22 cellular contexts compared by ENCODE assay signal in the genomic region with DNA sequence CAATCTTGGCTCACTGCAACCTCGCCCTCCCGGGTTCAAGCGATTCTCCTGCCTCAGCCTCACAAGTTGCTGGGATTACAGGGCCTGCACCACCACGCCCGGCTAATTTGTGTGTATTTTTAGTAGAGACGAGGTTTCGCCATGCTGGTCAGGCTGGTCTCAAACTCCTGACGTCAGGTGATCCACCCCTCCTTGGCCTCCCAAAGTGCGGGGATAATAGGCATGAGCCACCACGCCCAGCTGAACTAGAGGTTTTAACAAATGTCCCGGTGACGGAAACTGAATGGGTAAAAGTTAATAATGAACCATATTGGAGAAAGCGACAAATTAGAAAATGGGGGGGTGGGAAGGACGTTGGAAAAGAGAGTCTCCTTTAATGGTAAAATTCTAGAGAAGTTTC. TPM values are rescaled to one million over a fixed set of nuclear protein-coding genes. Genes with fewer than 3 reads are reported as not detected.
DNase-seq lines count a peak whose midpoint lies in the region; ATAC-seq, FAIRE-seq and TF ChIP-seq lines count a peak whose summit lies in the region.
"Had no signal": no experiment of that assay in that cellular context is flagged by ENCODE, and none has a peak within 500 bp of the region (broad histone marks: within the 10 kb centered on the region; RNA-seq: fewer than 3 reads in every experiment).

No MANE protein-coding gene starts in this region.

- no peaks in the 10 kb centered on the region for H3K36me3 Mint-ChIP-seq in GM23338 (ENCODE audit: low read depth)
- H3K36me3 Mint-ChIP-seq in neural progenitor cell: no peaks in the 10 kb centered on the region
- H3K36me3 Mint-ChIP-seq: CD8-positive, alpha-beta memory T cell had no signal

- H3K4me1 ChIP-seq in GM23338 (ENCODE audit: insufficient read depth) (peaks cover 16% of the 10 kb centered on the region; the same call in 1 of the 2 replicates), K562 (replicated peaks in 1 of 2; ENCODE audit: control insufficient read depth in 2 of 2, insufficient read depth in 2 of 2, low read length in 2 of 2) (peaks cover 9% of the 10 kb centered on the region in 2 experiments; a peak in 4 of 5 replicates), hepatocyte (ENCODE audit: insufficient read depth) (peaks cover 7% of the 10 kb centered on the region), neural progenitor cell (peaks cover 17% of the 10 kb centered on the region), esophagus muscularis mucosa (peaks cover 0 to 8% (median 0%) of the 10 kb centered on the region in 4 donors)

- H3K27me3 ChIP-seq in GM23338 (ENCODE audit: insufficient read depth) (no peaks in the 10 kb centered on the region), K562 (ENCODE audit: control insufficient read depth in 2 of 2, insufficient read depth in 2 of 2, low read length in 2 of 2) (no peaks in the 10 kb centered on the region), hepatocyte (no peaks in the 10 kb centered on the region), neural progenitor cell (no peaks in the 10 kb centered on the region), esophagus muscularis mucosa (peaks cover 0 to 14% (median 0%) of the 10 kb centered on the region in 4 donors)

- intact Hi-C loops in K562 (cut with micrococcal nuclease): no loop called here
- intact Hi-C loops in esophagus muscularis mucosa (cut with DNase I): no loop called here

- H3K4me3 ChIP-seq in GM23338 (no peak overlapping the region), K562 (no peak overlapping the region), hepatocyte (no peak overlapping the region), neural progenitor cell (no peak overlapping the region), esophagus muscularis mucosa (no peak overlapping the region)

- TF ChIP-seq EP300 in K562 (IDR thresholded peaks at IDR 0.05; ENCODE audit: low read length) (no peak), esophagus muscularis mucosa (IDR thresholded peaks at IDR 0.05) (no peak)

- H3K79me2 ChIP-seq in GM23338 (replicated peaks; ENCODE audit: insufficient read depth): no peaks in the 10 kb centered on the region
- no peaks in the 10 kb centered on the region for H3K79me2 ChIP-seq in K562 (ENCODE audit: control insufficient read depth, insufficient read depth, low read length)
- H3K79me2 ChIP-seq in hepatocyte: no peaks in the 10 kb centered on the region
- no peaks in the 10 kb centered on the region for H3K79me2 ChIP-seq in neural progenitor cell (ENCODE audit: low read depth)

- H3K9me1 ChIP-seq in K562 (ENCODE audit: control insufficient read depth, insufficient read depth, low read length): no peaks in the 10 kb centered on the region

- no peak overlapping the region for H3K27ac ChIP-seq in GM23338 (ENCODE audit: low read depth)
- H3K27ac ChIP-seq in K562 (ENCODE audit: extremely low read depth, low read depth, low read length): no peak overlapping the region
- H3K27ac ChIP-seq in hepatocyte: peak overlapping the region; percentile 81
- no peak overlapping the region for H3K27ac ChIP-seq in neural progenitor cell
- H3K27ac ChIP-seq in esophagus muscularis mucosa (replicated peaks in 1 of 4): no peak overlapping the region
- H3K27ac ChIP-seq: C4-2B had no signal

- TF ChIP-seq RAD21 in K562 (CRISPR knock-in tag; conservative IDR thresholded peaks at IDR 0.05 in 1 of 2, IDR thresholded peaks at IDR 0.05 in 1 of 2): no peak

- H3F3A ChIP-seq in GM23338 (replicated peaks; ENCODE audit: low read depth) (peaks cover 10% of the 10 kb centered on the region; the same call in 1 of the 2 replicates), neural progenitor cell (ENCODE audit: low read depth) (peaks cover 20% of the 10 kb centered on the region)

- no peaks in the 10 kb centered on the region for H4K20me1 ChIP-seq in GM23338 (replicated peaks; ENCODE audit: insufficient read depth)
- H4K20me1 ChIP-seq in K562 (replicated peaks; ENCODE audit: control insufficient read depth, insufficient read depth, low read length): no peaks in the 10 kb centered on the region
- no peaks in the 10 kb centered on the region for H4K20me1 ChIP-seq in hepatocyte (ENCODE audit: insufficient read depth, poor library complexity, severe bottlenecking)
- no peaks in the 10 kb centered on the region for H4K20me1 ChIP-seq in neural progenitor cell (ENCODE audit: low read depth)

- H3K36me3 ChIP-seq in GM23338 (ENCODE audit: insufficient read depth): no peaks in the 10 kb centered on the region
- no peaks in the 10 kb centered on the region for H3K36me3 ChIP-seq in K562 (ENCODE audit: control insufficient read depth, insufficient read depth, low read length)
- H3K36me3 ChIP-seq in hepatocyte (replicated peaks; ENCODE audit: insufficient read depth, low read depth): no peaks in the 10 kb centered on the region
- no peaks in the 10 kb centered on the region for H3K36me3 ChIP-seq in neural progenitor cell
- H3K36me3 ChIP-seq in esophagus muscularis mucosa: no peaks in the 10 kb centered on the region

- 60% methylated on average over 14 of the region's 14 CpGs for WGBS in K562 (ENCODE audit: insufficient coverage, low coverage, missing lambda C conversion rate)
- WGBS in hepatocyte (ENCODE audit: low lambda C conversion rate, missing lambda C conversion rate): 69% methylated on average over 14 of the region's 14 CpGs
- 86% methylated on average over 11 of the region's 14 CpGs for WGBS in esophagus muscularis mucosa

- ATAC-seq in GM23338: no peak
- ATAC-seq in K562: no peak

- TF ChIP-seq CTCF in GM23338 (conservative IDR thresholded peaks at IDR 0.05; ENCODE audit: low read depth in 2 of 2) (no peak), K562 (IDR thresholded peaks at IDR 0.05 in 2 of 3, conservative IDR thresholded peaks at IDR 0.05 in 1 of 3; ENCODE audit: insufficient read depth in 2 of 3, low read depth in 1 of 3, low read length in 3 of 3) (no peak), hepatocyte (IDR thresholded peaks at IDR 0.05; ENCODE audit: poor library complexity) (no peak), neural progenitor cell (IDR thresholded peaks at IDR 0.05) (no peak), esophagus muscularis mucosa (IDR thresholded peaks at IDR 0.05) (no peak)

- H3K27ac Mint-ChIP-seq in GM23338 (no peak overlapping the region), neural progenitor cell (peak overlapping the region; percentile 52)
- H3K27ac Mint-ChIP-seq: CD8-positive, alpha-beta memory T cell had no signal

- peak overlapping the region; percentile 53 for H2AFZ ChIP-seq in GM23338
- H2AFZ ChIP-seq in K562 (ENCODE audit: low read depth, low read length): peak overlapping the region; percentile 71
- H2AFZ ChIP-seq in hepatocyte: no peak overlapping the region
- no peak overlapping the region for H2AFZ ChIP-seq in neural progenitor cell (replicated peaks)

- DNase-seq in GM23338 (ENCODE audit: low spot score) (no peak), K562 (ENCODE audit: extremely low read depth in 1 of 4, low spot score in 3 of 4) (no peak), hepatocyte (ENCODE audit: low spot score) (peak; percentile 28), neural progenitor cell (ENCODE audit: low spot score) (no peak), esophagus muscularis mucosa (ENCODE audit: extremely low spot score) (no peak), DMS79 treated with DMSO at 0.1 percent for 48 hours (lab: John Stamatoyannopoulos, UW) (no peak), NCI-H146 treated with DMSO at 0.1 percent for 48 hours (lab: John Stamatoyannopoulos, UW; ENCODE audit: unreplicated experiment) (no peak), NCI-H1436 (lab: John Stamatoyannopoulos, UW) (no peak)
- DNase-seq: Calu3; CD8-positive, alpha-beta memory T cell; GF-D8; GOT3; MM.1S; NCI-H1048; NCI-H1417 treated with DMSO at 0.1 percent for 48 hours; NCI-H226; NCI-H524 treated with DMSO at 0.1 percent for 48 hours; NCI-H82; SIG-M5; SK-N-SH had no signal

- TF ChIP-seq POLR2A in K562 (conservative IDR thresholded peaks at IDR 0.05): no peak
- TF ChIP-seq POLR2A in esophagus muscularis mucosa (IDR thresholded peaks at IDR 0.05; ENCODE audit: low read depth): no peak

- H3K9ac ChIP-seq in K562 (ENCODE audit: insufficient read depth in 1 of 2, low read depth in 2 of 2, low read length in 2 of 2): peak overlapping the region in 1 of 2 experiments; percentile 35; a peak in 1 of 4 replicates
- H3K9ac ChIP-seq in neural progenitor cell: no peak overlapping the region
- H3K9ac ChIP-seq: SK-N-SH had no signal

- H3K4me3 Mint-ChIP-seq in GM23338 (no peak overlapping the region), neural progenitor cell (no peak overlapping the region)
- H3K4me3 Mint-ChIP-seq: CD8-positive, alpha-beta memory T cell had no signal

- no peak for FAIRE-seq in K562 (lab: Jason Lieb, UNC)
- FAIRE-seq: A204.1 had no signal

- in situ Hi-C loops in K562 (cut with MboI): no loop called here

- H3K9me3 ChIP-seq in K562 (replicated peaks; ENCODE audit: control insufficient read depth, insufficient read depth, low read depth, low read length) (no peaks in the 10 kb centered on the region), hepatocyte (ENCODE audit: low read depth) (no peaks in the 10 kb centered on the region), neural progenitor cell (ENCODE audit: low read depth) (no peaks in the 10 kb centered on the region), esophagus muscularis mucosa (no peaks in the 10 kb centered on the region)
- H3K9me3 ChIP-seq: SK-N-SH had no signal

- H3K9me2 ChIP-seq in GM23338 (ENCODE audit: insufficient read depth) (no peaks in the 10 kb centered on the region), hepatocyte (replicated peaks; ENCODE audit: insufficient read depth) (no peaks in the 10 kb centered on the region)
- H3K9me2 ChIP-seq: SK-N-SH had no signal

- H3K4me1 Mint-ChIP-seq in GM23338: peaks cover 13% of the 10 kb centered on the region
- peaks cover 12% of the 10 kb centered on the region for H3K4me1 Mint-ChIP-seq in neural progenitor cell
- H3K4me1 Mint-ChIP-seq: CD8-positive, alpha-beta memory T cell had no signal

- POLR2A ChIA-PET in K562 (lab: Yijun Ruan, JAX): no interaction called here

- BruUV-seq in K562 (replicated peaks; lab: Mats Ljungman, UMichigan): no TSS peak

- H3K9me3 Mint-ChIP-seq in GM23338 (no peaks in the 10 kb centered on the region), neural progenitor cell (no peaks in the 10 kb centered on the region)
- H3K9me3 Mint-ChIP-seq: CD8-positive, alpha-beta memory T cell had no signal

- peaks cover 2% of the 10 kb centered on the region for H3K27me3 Mint-ChIP-seq in GM23338 (ENCODE audit: insufficient read depth, low read depth, poor library complexity)
- H3K27me3 Mint-ChIP-seq in neural progenitor cell (ENCODE audit: insufficient read depth, low read depth): peaks cover 15% of the 10 kb centered on the region

- CTCF ChIA-PET in K562 (lab: Yijun Ruan, JAX; ENCODE audit: low intra/inter-chr PET ratio): no interaction called here

- H3K4me2 ChIP-seq in GM23338 (no peak overlapping the region), K562 (ENCODE audit: insufficient read depth, low read length) (no peak overlapping the region), hepatocyte (peak overlapping the region; percentile 10), neural progenitor cell (no peak overlapping the region)
- H3K4me2 ChIP-seq: SK-N-SH had no signal

RNA-seq across cellular contexts. Expression of gene PUM1, which starts 46.7 kb away (rescaled TPM):
- total RNA-seq in GM23338 (2014; rRNA removed; shearing (Covaris generic)): 117 and 121 TPM in 2 replicates
- polyA plus RNA-seq in GM23338 (2016; fragmentation: Nextera tagmentation; extraction: Ambion mirVana): 44.4 and 49.5 TPM in 2 replicates
- 260 and 263 TPM in 2 replicates for total RNA-seq in K562 (2011; cell fraction: chromatin; rRNA removed; ENCODE audit: low replicate concordance)
- total RNA-seq in K562 (2011; cell fraction: nucleolus; rRNA removed): 122 and 134 TPM in 2 replicates
- total RNA-seq in K562 (2011; cell fraction: nucleoplasm; rRNA removed): 144 and 176 TPM in 2 replicates
- total RNA-seq in K562 (2014; rRNA removed): 42.9 and 56.3 TPM in 2 replicates
- total RNA-seq in K562 (2014; rRNA removed; fragmentation: Illumina TruSeq; extraction: Trizol): 60.1 and 66.4 TPM in 2 replicates
- total RNA-seq in K562 (2015; rRNA removed; fragmentation: Illumina TruSeq; extraction: Trizol): 55.6 and 56.6 TPM in 2 replicates
- total RNA-seq in K562 (2021): 101 and 104 TPM in 2 replicates
- polyA plus RNA-seq in K562 (2011; rRNA removed): 55.7 and 64.3 TPM in 2 replicates
- polyA plus RNA-seq in K562 (2011; cell fraction: cytosol; rRNA removed): 84.5 and 95.2 TPM in 2 replicates
- 131 and 181 TPM in 2 replicates for polyA plus RNA-seq in K562 (2011; cell fraction: nucleus; rRNA removed)
- 60.3 and 92.8 TPM in 2 replicates for polyA plus RNA-seq in K562 (2012)
- polyA plus RNA-seq in K562 (2014; fragmentation: Illumina TruSeq; extraction: Trizol): 52.1 and 60.9 TPM in 2 replicates
- 10 to 100 TPM; 37.7 to 43.8 TPM for polyA plus RNA-seq in K562 (2014; fragmentation: Nextera tagmentation; extraction: Ambion mirVana)
- polyA plus RNA-seq in K562 (2014; rRNA removed): 46.4 and 49.5 TPM in 2 replicates
- polyA minus RNA-seq in K562 (2011; rRNA and poly(A)+ RNA removed): 300 and 362 TPM in 2 replicates
- 93.9 and 117 TPM in 2 replicates for polyA minus RNA-seq in K562 (2011; cell fraction: cytosol; rRNA and poly(A)+ RNA removed)
- 116 and 133 TPM in 2 replicates for polyA minus RNA-seq in K562 (2011; cell fraction: nucleus; rRNA and poly(A)+ RNA removed)
- 97.4 and 98.9 TPM in 2 replicates for total RNA-seq in hepatocyte
- polyA plus RNA-seq in hepatocyte: 63.2 and 68.6 TPM in 2 replicates
- 130 and 143 TPM in 2 replicates for total RNA-seq in neural progenitor cell (ENCODE audit: low replicate concordance)
- 100 to 1,000 TPM in 1 of 4 donors, 10 to 100 TPM in 3; 71.7 to 112 (median 83.0) TPM for total RNA-seq in esophagus muscularis mucosa

Comparison
In these comparisons a context has a peak if more than half of its experiments do, and no peak if none do; other contexts are left out.
1. H2AFZ ChIP-seq: peak in GM23338 (single experiment) and K562 (single experiment); none in hepatocyte (single experiment) and neural progenitor cell (single experiment).